33 cellular contexts compared by ENCODE assay signal in genomic region chr16:81112453-81112852, GRCh38.
"Had no signal": no experiment of that assay in that cellular context is flagged by ENCODE, and none has a peak within 500 bp of the region (broad histone marks: within the 10 kb centered on the region; RNA-seq: fewer than 3 reads in every experiment).

No MANE protein-coding gene starts in this region.

- ATAC-seq: activated CD8-positive, alpha-beta T cell treated with anti-CD3 and anti-CD28 coated beads for 36 hours; activated naive CD4-positive, alpha-beta T cell treated with anti-CD3 and anti-CD28 coated beads, Interleukin-2, amount 50 U/mL, for 72 hours; activated T-cell treated with anti-CD3 and anti-CD28 coated beads, Interleukin-2, amount 50 U/mL, for 4 hours; activated T-cell treated with anti-CD3 and anti-CD28 coated beads, Interleukin-2, amount 50 U/mL, for 72 hours; activated T-helper 17 cell treated with anti-CD3 and anti-CD28 coated beads, Interleukin-2, amount 50 U/mL, for 72 hours; body of pancreas had no signal

- H3K36me3 ChIP-seq: adrenal gland, brain microvascular endothelial cell, breast epithelium had no signal

- H3K4me3 ChIP-seq: adrenal gland, body of pancreas, breast epithelium had no signal

- FAIRE-seq: astrocyte, TTC549 had no signal

- H3K27ac ChIP-seq: adrenal gland, body of pancreas, brain microvascular endothelial cell, breast epithelium, VCaP had no signal

- DNase-seq: activated B cell treated with CpG ODN at 0.5 μM for 24 hours; activated CD4-positive, alpha-beta memory T cell treated with anti-CD3 and anti-CD28 coated beads for 36 hours; activated CD4-positive, alpha-beta T cell treated with anti-CD3 and anti-CD28 coated beads for 4 hours; activated CD4-positive, alpha-beta T cell treated with anti-CD3 and anti-CD28 coated beads, Interleukin-2, amount 10 ng/mL, durations not matched to agents 24 days and 14 days; activated CD4-positive, alpha-beta T cell treated with anti-CD3 and anti-CD28 coated beads, Interleukin-2, amount 50 U/mL, for 1 hour; activated CD4-positive, alpha-beta T cell treated with anti-CD3 and anti-CD28 coated beads, Interleukin-2, amount 50 U/mL, for 4 hours; activated CD4-positive, CD25-positive, alpha-beta regulatory T cell treated with anti-CD3 and anti-CD28 coated beads, Interleukin-2, amount 50 U/mL, for 72 hours; activated CD8-positive, alpha-beta memory T cell treated with anti-CD3 and anti-CD28 coated beads, Interleukin-2, amount 50 U/mL, for 4 hours; activated CD8-positive, alpha-beta T cell treated with anti-CD3 and anti-CD28 coated beads for 36 hours; activated effector memory CD4-positive, alpha-beta T cell treated with anti-CD3 and anti-CD28 coated beads, Interleukin-2, amount 50 U/mL, for 16 hours; activated gamma-delta T cell treated with Interleukin-2 at 50 U/mL for 16 hours; activated naive CD4-positive, alpha-beta T cell; activated naive CD4-positive, alpha-beta T cell treated with anti-CD3 and anti-CD28 coated beads for 36 hours; activated naive CD4-positive, alpha-beta T cell treated with anti-CD3 and anti-CD28 coated beads, Interleukin-2, amount 50 U/mL, for 16 hours; activated naive CD8-positive, alpha-beta T cell treated with anti-CD3 and anti-CD28 coated beads for 36 hours; activated T-cell treated with anti-CD3 and anti-CD28 coated beads for 4 hours; activated T-cell treated with anti-CD3 and anti-CD28 coated beads, Interleukin-2, amount 50 U/mL, for 1 hour; activated T-cell treated with anti-CD3 and anti-CD28 coated beads, Interleukin-2, amount 50 U/mL, for 4 hours; activated T-cell treated with anti-CD3 and anti-CD28 coated beads, Interleukin-2, amount 50 U/mL, for 72 hours; adrenal gland; amniotic stem cell; aorta; body of pancreas; brain microvascular endothelial cell; central memory CD4-positive, alpha-beta T cell; T-helper 2 cell; T-helper 9 cell had no signal

- H3K9me3 ChIP-seq: adrenal gland, body of pancreas, breast epithelium had no signal

- H3K4me1 ChIP-seq: adrenal gland, body of pancreas, breast epithelium had no signal

- H3K27me3 ChIP-seq: adrenal gland, body of pancreas, brain microvascular endothelial cell, breast epithelium had no signal
